Comparison of ENCODE assay signal across 9 cellular contexts in the genomic region with DNA sequence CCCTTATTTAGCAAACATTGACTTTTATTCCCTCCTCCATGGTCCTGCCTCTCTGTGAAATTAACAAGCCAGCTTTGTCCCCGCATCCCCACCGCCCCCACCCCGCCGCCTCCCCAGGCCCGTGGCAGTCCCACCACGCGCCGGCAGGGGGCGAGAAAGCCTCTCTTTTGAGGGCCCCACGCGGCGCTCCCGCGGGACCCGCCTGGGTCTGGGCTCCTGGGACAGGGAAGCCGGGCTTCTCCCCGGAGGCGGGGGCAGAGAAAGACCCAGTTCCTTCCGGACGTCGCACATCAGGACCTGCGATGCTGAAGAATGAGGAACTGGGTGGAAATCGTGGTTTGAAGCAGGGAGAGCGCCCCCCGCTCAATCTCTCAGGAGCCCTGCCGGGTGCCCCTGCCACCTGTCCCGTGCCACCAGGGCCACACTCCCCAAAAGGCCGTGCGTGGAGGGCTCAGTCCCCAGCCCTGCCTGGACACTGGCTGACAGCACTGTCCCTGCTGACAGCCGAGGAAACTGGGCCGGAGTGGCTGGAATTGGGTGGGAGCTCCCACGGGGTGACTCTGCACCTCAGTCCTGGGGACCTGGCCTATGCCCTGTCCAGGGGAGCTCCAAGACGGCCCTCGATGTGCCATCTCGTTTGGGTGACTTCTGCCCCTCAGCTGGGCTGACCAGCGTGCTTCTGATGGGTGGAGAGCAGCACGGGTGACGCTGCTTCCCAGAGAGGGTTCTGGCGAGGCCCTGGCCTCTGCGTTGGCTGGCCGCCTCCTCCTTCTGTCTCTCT. TPM values are rescaled to one million over a fixed set of nuclear protein-coding genes. Genes with fewer than 3 reads are reported as not detected.
DNase-seq lines count a peak whose midpoint lies in the region; ATAC-seq lines count a peak whose summit lies in the region.
"Had no signal": no experiment of that assay in that cellular context is flagged by ENCODE, and none has a peak within 500 bp of the region (broad histone marks: within the 10 kb centered on the region; RNA-seq: fewer than 3 reads in every experiment).

No MANE protein-coding gene starts in this region.

- H3K27ac ChIP-seq in stomach smooth muscle (ENCODE audit: low read length), result no peak overlapping the region

- peak overlapping the region in 2 of 8 donors; percentile 12 to 29 for H3K4me3 Mint-ChIP-seq in naive B cell

- DNase-seq in NCI-H2029 (lab: John Stamatoyannopoulos, UW) (peak; percentile 1), NCI-H2029 treated with DMSO at 0.1 percent for 48 hours (lab: John Stamatoyannopoulos, UW) (no peak), dermis blood vessel endothelial cell (peak; percentile 9), naive B cell (peak; percentile 21)
- peak; percentile 70 for DNase-seq in activated CD4-positive, CD25-positive, alpha-beta regulatory T cell treated with anti-CD3 and anti-CD28 coated beads, Interleukin-2, amount 50 U/mL, for 72 hours

- peaks cover 0 to 12% of the 10 kb centered on the region in 2 donors for H3K9me3 ChIP-seq in stomach smooth muscle (ENCODE audit: control insufficient read depth in 2 of 2, low read length in 2 of 2)

- ATAC-seq in naive B cell (ENCODE audit: low read depth in 2 of 2) (peak; percentile 20 to 61), GM21526 (IDR thresholded peaks at IDR 0.05; ENCODE audit: low FRiP score, unreplicated experiment) (no peak), GM21529 (IDR thresholded peaks at IDR 0.05; ENCODE audit: unreplicated experiment) (no peak)

- H3K9me3 Mint-ChIP-seq in naive B cell, result peaks cover 7 to 18% (median 11%) of the 10 kb centered on the region in 7 donors

- peak overlapping the region; percentile 22 to 44 for H3K4me3 ChIP-seq in stomach smooth muscle (ENCODE audit: low read length in 2 of 2)

- peaks cover 42 to 44% of the 10 kb centered on the region in 2 donors for H3K27me3 ChIP-seq in stomach smooth muscle (ENCODE audit: control insufficient read depth in 1 of 2, insufficient read depth in 2 of 2, low read length in 2 of 2)

- H3K27ac Mint-ChIP-seq in naive B cell, result peak overlapping the region in 2 of 6 donors; percentile 48 to 64

- peaks cover 4 to 25% (median 10%) of the 10 kb centered on the region in 3 donors for H3K27me3 Mint-ChIP-seq in naive B cell

- peaks cover 12% of the 10 kb centered on the region for H3K4me1 ChIP-seq in stomach smooth muscle (ENCODE audit: control insufficient read depth, insufficient read depth, low read length)

- H3K4me1 Mint-ChIP-seq in naive B cell, result peaks cover 5 to 10% (median 9%) of the 10 kb centered on the region in 3 donors

- no peaks in the 10 kb centered on the region for H3K36me3 ChIP-seq in stomach smooth muscle (ENCODE audit: control insufficient read depth in 2 of 2, insufficient read depth in 2 of 2, low read length in 2 of 2)

- no peaks in the 10 kb centered on the region for H3K36me3 Mint-ChIP-seq in naive B cell

- H3K9ac ChIP-seq in stomach smooth muscle (ENCODE audit: low read length in 2 of 2), result no peak overlapping the region

RNA-seq across cellular contexts. Expression of gene ACTRT2, which starts 8.6 kb away (rescaled TPM):
- not detected in 2 replicates for total RNA-seq in dermis blood vessel endothelial cell
- not detected for polyA plus RNA-seq in naive B cell (ENCODE audit: low read depth in 6 of 6)
- total RNA-seq: T-helper 2 cell treated with Interferon-gamma antibody and Interleukin-4, amounts not matched to agents 100 ng/mL and 5 ng/mL, for 36 hours had no signal

RNA-seq across cellular contexts. Expression of gene PRDM16, which starts 56.3 kb away (rescaled TPM):
- not detected in 2 replicates for total RNA-seq in dermis blood vessel endothelial cell
- not detected for polyA plus RNA-seq in naive B cell (ENCODE audit: low read depth in 6 of 6)
- total RNA-seq: T-helper 2 cell treated with Interferon-gamma antibody and Interleukin-4, amounts not matched to agents 100 ng/mL and 5 ng/mL, for 36 hours had no signal

Comparison
In these comparisons a context has a peak if more than half of its experiments do, and no peak if none do; other contexts are left out.
1. ATAC-seq: peak in naive B cell (2 of 2); none in GM21526 (single experiment) and GM21529 (single experiment).